8 cellular contexts compared by ENCODE assay signal in genomic region chr17:17663160-17664072, GRCh38. TPM values are rescaled to one million over a fixed set of nuclear protein-coding genes. Genes with fewer than 3 reads are reported as not detected.
A peak's percentile ranks its signal among the peaks of the same experiment; 100 is the strongest.
DNase-seq lines count a peak whose midpoint lies in the region; ATAC-seq and TF ChIP-seq lines count a peak whose summit lies in the region.

No MANE protein-coding gene starts in this region.

- no peak overlapping the region for H3K27ac ChIP-seq in Panc1 (ENCODE audit: low read length)

- POLR2A ChIA-PET in Panc1 (lab: Charles Lee), result no interaction called here

- TF ChIP-seq CTCF in Panc1 (IDR thresholded peaks at IDR 0.05) (no peak), foreskin fibroblast (IDR thresholded peaks at IDR 0.05; ENCODE audit: low read depth, low read length) (no peak)

- CTCF ChIA-PET in Panc1 (lab: Charles Lee), result no interaction called here

- no peaks in the 10 kb centered on the region for H3K4me1 ChIP-seq in Panc1 (ENCODE audit: control insufficient read depth, insufficient read depth, low read length)

- DNase-seq in AG08395 (ENCODE audit: low spot score) (peak; percentile 99), Panc1 (ENCODE audit: low read depth, low spot score) (no peak), activated T-helper 1 cell treated with Interleukin-2 at 50 U/mL for 16 hours (ENCODE audit: low read depth) (peak; percentile 63), foreskin fibroblast (peak; percentile 95 to 96), sciatic nerve (ENCODE audit: low spot score) (no peak), AML-193 (lab: John Stamatoyannopoulos, UW) (no peak)

- ATAC-seq in GM18907 (IDR thresholded peaks at IDR 0.05; ENCODE audit: unreplicated experiment), result peak; percentile 84
- peak; percentile 88 for ATAC-seq in HG03135 (IDR thresholded peaks at IDR 0.05; ENCODE audit: unreplicated experiment)
- peak; percentile 57 for ATAC-seq in Panc1
- peak; percentile 65 for ATAC-seq in sciatic nerve

- H3K36me3 ChIP-seq in Panc1 (ENCODE audit: control insufficient read depth, insufficient read depth, low read length), result no peaks in the 10 kb centered on the region

- H3K9me3 ChIP-seq in Panc1 (ENCODE audit: control insufficient read depth, insufficient read depth, low read depth, low read length), result no peaks in the 10 kb centered on the region

- no peaks in the 10 kb centered on the region for H3K27me3 ChIP-seq in Panc1 (ENCODE audit: control insufficient read depth, insufficient read depth, low read length)

- H3K4me3 ChIP-seq in Panc1 (ENCODE audit: low read depth in 2 of 2, low read length in 2 of 2) (no peak overlapping the region), foreskin fibroblast (ENCODE audit: low read depth in 1 of 2, low read length in 2 of 2) (no peak overlapping the region)

- in situ Hi-C loops in Panc1 (cut with HindIII; ENCODE audit: low pct_unique_long_range_greater_than_20kb, low sequenced_read_pairs), result no loop called here

- intact Hi-C loops in Panc1 (cut with micrococcal nuclease; ENCODE audit: unreplicated experiment) (no loop called here), sciatic nerve (cut with DNase I) (no loop called here)

- BruUV-seq in Panc1 (replicated peaks; lab: Mats Ljungman, UMichigan), result no TSS peak

RNA-seq across cellular contexts. Expression of gene RAI1, which starts 17.8 kb away (rescaled TPM):
- 51.0 TPM for total RNA-seq in Panc1 (2021; ENCODE audit: unreplicated experiment)
- 39.2 TPM for polyA plus RNA-seq in Panc1 (2012; ENCODE audit: insufficient read length)
- total RNA-seq in sciatic nerve, result 62.0 TPM

Comparison
In these comparisons a context has a peak if more than half of its experiments do, and no peak if none do; other contexts are left out.
1. DNase-seq: peak in AG08395 (single experiment), activated T-helper 1 cell treated with Interleukin-2 at 50 U/mL for 16 hours (single experiment) and foreskin fibroblast (2 of 2); none in Panc1 (single experiment), sciatic nerve (single experiment) and AML-193 (0 of 2).
2. Peak in every context shown above with its lines, with median percentiles within 50 percentile points of each other: ATAC-seq.